In the genomic region with DNA sequence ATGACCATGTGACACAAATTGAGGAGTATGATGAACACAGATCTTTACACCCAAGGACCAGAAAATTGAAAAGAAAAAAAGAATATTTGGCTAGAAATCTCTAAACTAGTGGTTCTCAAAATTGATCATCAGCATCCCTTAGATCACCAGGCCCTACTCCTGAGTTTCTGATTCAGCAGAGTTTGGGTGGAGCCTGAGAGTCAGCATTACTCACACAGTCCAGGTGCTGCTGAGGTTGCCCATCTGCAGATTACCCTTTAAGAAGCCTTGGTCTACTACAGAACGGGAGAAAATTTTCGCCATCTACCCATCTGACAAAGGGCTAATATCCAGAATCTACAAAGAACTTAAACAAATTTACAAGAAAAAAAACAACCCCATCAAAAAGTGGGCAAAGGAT, we compare ENCODE assay signal across 31 cellular contexts.
"Had no signal": no experiment of that assay in that cellular context is flagged by ENCODE, and none has a peak within 500 bp of the region (broad histone marks: within the 10 kb centered on the region; RNA-seq: fewer than 3 reads in every experiment).

No MANE protein-coding gene starts in this region.

- H3K9me3 Mint-ChIP-seq: activated B cell treated with CpG ODN at 0.5 μM for 24 hours; effector memory CD8-positive, alpha-beta T cell; stimulated activated effector memory CD8-positive, alpha-beta T cell treated with anti-CD3 and anti-CD28 coated beads, Interleukin-12 subunit alpha, Interleukin-12 subunit beta, amount 100 ng/mL, for 72 hours; stimulated activated naive CD8-positive, alpha-beta T cell treated with anti-CD3 and anti-CD28 coated beads, Interleukin-15, Interleukin-2, amounts not matched to agents 100 ng/mL and 50 ng/mL, for 24 hours; T-helper 2 cell treated with Interferon-gamma antibody and Interleukin-4, amounts not matched to agents 5 μg/mL and 100 μg/mL, for 36 hours; type B pancreatic cell had no signal

- ATAC-seq: activated CD8-positive, alpha-beta memory T cell treated with anti-CD3 and anti-CD28 coated beads, Interleukin-2, amount 10 ng/mL, durations not matched to agents 7 days and 5 days; activated CD8-positive, alpha-beta T cell treated with anti-CD3 and anti-CD28 coated beads, Interleukin-2, amount 10 ng/mL, durations not matched to agents 7 days and 5 days; activated T-cell treated with anti-CD3 and anti-CD28 coated beads, Interleukin-2, amount 50 U/mL, for 72 hours; body of pancreas; effector memory CD8-positive, alpha-beta T cell; left colon; naive thymus-derived CD4-positive, alpha-beta T cell; sciatic nerve; stimulated activated effector memory CD8-positive, alpha-beta T cell treated with anti-CD3 and anti-CD28 coated beads, Interleukin-12 subunit alpha, Interleukin-12 subunit beta, amount 100 ng/mL, for 72 hours had no signal

- H3K9me3 ChIP-seq: body of pancreas, esophagus muscularis mucosa, ovary, uterus had no signal

- H3K4me1 Mint-ChIP-seq: activated B cell treated with CpG ODN at 0.5 μM for 24 hours; activated CD8-positive, alpha-beta memory T cell treated with anti-CD3 and anti-CD28 coated beads, Interleukin-2, amount 10 ng/mL, durations not matched to agents 7 days and 5 days; memory B cell; naive thymus-derived CD4-positive, alpha-beta T cell; stimulated activated effector memory CD8-positive, alpha-beta T cell treated with anti-CD3 and anti-CD28 coated beads, Interleukin-12 subunit alpha, Interleukin-12 subunit beta, amount 100 ng/mL, for 72 hours had no signal

- H3K36me3 Mint-ChIP-seq: activated CD8-positive, alpha-beta memory T cell treated with anti-CD3 and anti-CD28 coated beads, Interleukin-2, amount 10 ng/mL, durations not matched to agents 7 days and 5 days; activated naive CD8-positive, alpha-beta T cell; memory B cell; naive thymus-derived CD4-positive, alpha-beta T cell; stimulated activated effector memory CD8-positive, alpha-beta T cell treated with anti-CD3 and anti-CD28 coated beads, Interleukin-12 subunit alpha, Interleukin-12 subunit beta, amount 100 ng/mL, for 72 hours; type B pancreatic cell had no signal

- DNase-seq: activated B cell treated with CpG ODN at 0.5 μM for 24 hours; activated CD4-positive, alpha-beta T cell treated with anti-CD3 and anti-CD28 coated beads, Interleukin-2, amount 50 U/mL, for 1 hour; activated CD8-positive, alpha-beta memory T cell treated with anti-CD3 and anti-CD28 coated beads, Interleukin-2, amount 10 ng/mL, durations not matched to agents 7 days and 5 days; activated CD8-positive, alpha-beta T cell treated with anti-CD3 and anti-CD28 coated beads, Interleukin-2, amount 10 ng/mL, durations not matched to agents 7 days and 5 days; activated effector memory CD4-positive, alpha-beta T cell treated with Interleukin-2 at 50 U/mL for 16 hours; activated naive CD4-positive, alpha-beta T cell treated with Interleukin-2 at 50 U/mL for 16 hours; activated T-cell treated with anti-CD3 and anti-CD28 coated beads, Interleukin-2, amount 50 U/mL, for 72 hours; anterior cingulate cortex; body of pancreas; dorsolateral prefrontal cortex; effector memory CD8-positive, alpha-beta T cell; foreskin melanocyte; left colon; midbrain; naive thymus-derived CD4-positive, alpha-beta T cell; ovary; retina; stimulated activated CD4-positive, alpha-beta T cell treated with anti-CD3 and anti-CD28 coated beads, Interleukin-12 subunit alpha, Interleukin-12 subunit beta, amount 100 ng/mL, for 4 hours; stimulated activated CD4-positive, alpha-beta T cell treated with anti-CD3 and anti-CD28 coated beads, Interleukin-4, amount 100 ng/mL, for 24 hours; uterus had no signal

- H3K27me3 Mint-ChIP-seq: activated B cell treated with CpG ODN at 0.5 μM for 24 hours; activated naive CD8-positive, alpha-beta T cell; progenitor cell of endocrine pancreas; type B pancreatic cell had no signal

- H3K36me3 ChIP-seq: esophagus muscularis mucosa, ovary, uterus had no signal

- H3K4me3 ChIP-seq: body of pancreas, coronary artery, dorsolateral prefrontal cortex, esophagus muscularis mucosa, ovary, skin epidermis, uterus had no signal

- H3K27me3 ChIP-seq: body of pancreas, esophagus muscularis mucosa, ovary, uterus had no signal

- H3K4me1 ChIP-seq: body of pancreas, esophagus muscularis mucosa, uterus had no signal

- H3K4me3 Mint-ChIP-seq: activated B cell treated with CpG ODN at 0.5 μM for 24 hours; activated CD8-positive, alpha-beta memory T cell treated with anti-CD3 and anti-CD28 coated beads, Interleukin-2, amount 10 ng/mL, durations not matched to agents 7 days and 5 days; activated CD8-positive, alpha-beta T cell treated with anti-CD3 and anti-CD28 coated beads, Interleukin-2, amount 10 ng/mL, durations not matched to agents 7 days and 5 days; activated naive CD8-positive, alpha-beta T cell; activated T-cell treated with anti-CD3 and anti-CD28 coated beads, Interleukin-2, amount 50 U/mL, for 72 hours; effector memory CD8-positive, alpha-beta T cell; memory B cell; naive thymus-derived CD4-positive, alpha-beta T cell; stimulated activated effector memory CD8-positive, alpha-beta T cell treated with anti-CD3 and anti-CD28 coated beads, Interleukin-12 subunit alpha, Interleukin-12 subunit beta, amount 100 ng/mL, for 72 hours; stimulated activated naive CD8-positive, alpha-beta T cell treated with anti-CD3 and anti-CD28 coated beads, Interleukin-15, Interleukin-2, amounts not matched to agents 100 ng/mL and 50 ng/mL, for 24 hours; T-helper 2 cell treated with Interferon-gamma antibody and Interleukin-4, amounts not matched to agents 5 μg/mL and 100 μg/mL, for 36 hours; type B pancreatic cell had no signal

- H3K27ac Mint-ChIP-seq: activated B cell treated with CpG ODN at 0.5 μM for 24 hours; activated CD8-positive, alpha-beta memory T cell treated with anti-CD3 and anti-CD28 coated beads, Interleukin-2, amount 10 ng/mL, durations not matched to agents 7 days and 5 days; activated CD8-positive, alpha-beta T cell treated with anti-CD3 and anti-CD28 coated beads, Interleukin-2, amount 10 ng/mL, durations not matched to agents 7 days and 5 days; activated naive CD8-positive, alpha-beta T cell; activated T-cell treated with anti-CD3 and anti-CD28 coated beads, Interleukin-2, amount 50 U/mL, for 72 hours; effector memory CD8-positive, alpha-beta T cell; memory B cell; naive thymus-derived CD4-positive, alpha-beta T cell; progenitor cell of endocrine pancreas; stimulated activated effector memory CD8-positive, alpha-beta T cell treated with anti-CD3 and anti-CD28 coated beads, Interleukin-12 subunit alpha, Interleukin-12 subunit beta, amount 100 ng/mL, for 72 hours; stimulated activated naive CD8-positive, alpha-beta T cell treated with anti-CD3 and anti-CD28 coated beads, Interleukin-15, Interleukin-2, amounts not matched to agents 100 ng/mL and 50 ng/mL, for 24 hours; T-helper 2 cell treated with Interferon-gamma antibody and Interleukin-4, amounts not matched to agents 5 μg/mL and 100 μg/mL, for 36 hours; type B pancreatic cell had no signal

- H3K27ac ChIP-seq: body of pancreas, coronary artery, dorsolateral prefrontal cortex, esophagus muscularis mucosa, ovary, skin epidermis, uterus had no signal
